Comparison of ENCODE assay signal across 18 cellular contexts in genomic region chr11:72330131-72330727, GRCh38.
DNase-seq lines count a peak whose midpoint lies in the region; ATAC-seq and TF ChIP-seq lines count a peak whose summit lies in the region.
"Had no signal": no experiment of that assay in that cellular context is flagged by ENCODE, and none has a peak within 500 bp of the region (broad histone marks: within the 10 kb centered on the region; RNA-seq: fewer than 3 reads in every experiment).

No MANE protein-coding gene starts in this region.

- peak overlapping the region; percentile 37; the same call in 1 of the 2 replicates for H3K27ac ChIP-seq in VCaP
- peak overlapping the region in 2 of 3 donors; percentile 29 to 79 for H3K27ac ChIP-seq in thyroid gland
- no peak overlapping the region for H3K27ac ChIP-seq in PC-3 (ENCODE audit: low read length)
- H3K27ac ChIP-seq: A549; BLaER1 treated with 17β-estradiol and CSF1 and Interleukin-3, amounts not matched to agents 10 nM and 100 nM; GM23248; Peyer's patch had no signal

- H3K4me3 ChIP-seq in thyroid gland (replicated peaks in 1 of 3) = no peak overlapping the region
- H3K4me3 ChIP-seq in PC-3 (ENCODE audit: low read length) = no peak overlapping the region
- H3K4me3 ChIP-seq: A549; BLaER1 treated with 17β-estradiol and CSF1 and Interleukin-3, amounts not matched to agents 10 nM and 100 nM; GM23248; K562; Peyer's patch had no signal

- no peaks in the 10 kb centered on the region for H3K9me2 ChIP-seq in PC-3 (replicated peaks; ENCODE audit: low read length)

- H3K4me1 ChIP-seq in thyroid gland (peaks cover 10 to 34% of the 10 kb centered on the region in 2 donors), PC-3 (ENCODE audit: insufficient read depth, low read length) (no peaks in the 10 kb centered on the region)
- H3K4me1 ChIP-seq: Peyer's patch had no signal

- H3K4me3 Mint-ChIP-seq in activated naive CD8-positive, alpha-beta T cell treated with anti-CD3 and anti-CD28 coated beads, Interleukin-2, amount 10 ng/mL, durations not matched to agents 7 days and 5 days = no peak overlapping the region
- H3K4me3 Mint-ChIP-seq in activated naive CD8-positive, alpha-beta T cell treated with anti-CD3 and anti-CD28 coated beads, Interleukin-2, amount 50 U/mL, for 24 hours = no peak overlapping the region
- H3K4me3 Mint-ChIP-seq in nephron = no peak overlapping the region

- TF ChIP-seq POLR2A in thyroid gland (IDR thresholded peaks at IDR 0.05) = no peak

- no peak overlapping the region for H2AFZ ChIP-seq in PC-3 (ENCODE audit: low read length)
- H2AFZ ChIP-seq: GM23248 had no signal

- no peak for DNase-seq in activated naive CD8-positive, alpha-beta T cell treated with anti-CD3 and anti-CD28 coated beads, Interleukin-2, amount 10 ng/mL, durations not matched to agents 7 days and 5 days
- no peak for DNase-seq in activated naive CD8-positive, alpha-beta T cell treated with anti-CD3 and anti-CD28 coated beads, Interleukin-2, amount 50 U/mL, for 24 hours
- DNase-seq in thyroid gland (no peak), posterior cingulate gyrus (no peak), PC-3 (no peak)
- DNase-seq in stimulated activated CD4-positive, alpha-beta T cell treated with anti-CD3 and anti-CD28 coated beads, Interleukin-15, amount 100 ng/mL, for 24 hours = no peak
- DNase-seq: GDM1, GM23248, NCI-H1436 treated with DMSO at 0.1 percent for 48 hours, NCI-H2081, NCI-H510A, Peyer's patch, SHP77 treated with DMSO at 0.1 percent for 48 hours had no signal

- intact Hi-C loops in thyroid gland (cut with DNase I) (no loop called here), posterior cingulate gyrus (cut with DNase I) (no loop called here), PC-3 (cut with micrococcal nuclease) (no loop called here)

- H4K20me1 ChIP-seq in PC-3 (ENCODE audit: low read length) = no peaks in the 10 kb centered on the region

- H3K27ac Mint-ChIP-seq in activated naive CD8-positive, alpha-beta T cell treated with anti-CD3 and anti-CD28 coated beads, Interleukin-2, amount 10 ng/mL, durations not matched to agents 7 days and 5 days = peak overlapping the region; percentile 69
- H3K27ac Mint-ChIP-seq in activated naive CD8-positive, alpha-beta T cell treated with anti-CD3 and anti-CD28 coated beads, Interleukin-2, amount 50 U/mL, for 24 hours = no peak overlapping the region
- H3K27ac Mint-ChIP-seq in nephron = peak overlapping the region; percentile 61 to 92 (median 78)

- WGBS in thyroid gland, 2 donors = 93 to 95% methylated on average over 2 of the region's 2 CpGs

- no peaks in the 10 kb centered on the region for H3K9me3 ChIP-seq in thyroid gland
- no peaks in the 10 kb centered on the region for H3K9me3 ChIP-seq in PC-3 (ENCODE audit: low read length)
- H3K9me3 ChIP-seq: A549; BLaER1 treated with 17β-estradiol and CSF1 and Interleukin-3, amounts not matched to agents 10 nM and 100 nM; Peyer's patch had no signal

- no peaks in the 10 kb centered on the region for H3F3A ChIP-seq in PC-3 (ENCODE audit: low read length, unreplicated experiment)

- H3K36me3 Mint-ChIP-seq in activated naive CD8-positive, alpha-beta T cell treated with anti-CD3 and anti-CD28 coated beads, Interleukin-2, amount 10 ng/mL, durations not matched to agents 7 days and 5 days = peaks cover 2% of the 10 kb centered on the region
- H3K36me3 Mint-ChIP-seq in activated naive CD8-positive, alpha-beta T cell treated with anti-CD3 and anti-CD28 coated beads, Interleukin-2, amount 50 U/mL, for 24 hours (ENCODE audit: low read depth) = peaks cover 6% of the 10 kb centered on the region
- no peaks in the 10 kb centered on the region for H3K36me3 Mint-ChIP-seq in nephron (ENCODE audit: low read depth)

- no peaks in the 10 kb centered on the region for H3K9me3 Mint-ChIP-seq in activated naive CD8-positive, alpha-beta T cell treated with anti-CD3 and anti-CD28 coated beads, Interleukin-2, amount 10 ng/mL, durations not matched to agents 7 days and 5 days
- H3K9me3 Mint-ChIP-seq in activated naive CD8-positive, alpha-beta T cell treated with anti-CD3 and anti-CD28 coated beads, Interleukin-2, amount 50 U/mL, for 24 hours = no peaks in the 10 kb centered on the region
- H3K9me3 Mint-ChIP-seq in nephron = no peaks in the 10 kb centered on the region

- H3K4me1 Mint-ChIP-seq in activated naive CD8-positive, alpha-beta T cell treated with anti-CD3 and anti-CD28 coated beads, Interleukin-2, amount 10 ng/mL, durations not matched to agents 7 days and 5 days = peaks cover 54% of the 10 kb centered on the region
- peaks cover 31% of the 10 kb centered on the region for H3K4me1 Mint-ChIP-seq in activated naive CD8-positive, alpha-beta T cell treated with anti-CD3 and anti-CD28 coated beads, Interleukin-2, amount 50 U/mL, for 24 hours
- H3K4me1 Mint-ChIP-seq in nephron = peaks cover 51% of the 10 kb centered on the region

- BruUV-seq in PC-3 (replicated peaks; lab: Mats Ljungman, UMichigan) = no TSS peak

- H3K9ac ChIP-seq in PC-3 (ENCODE audit: low read length) = no peak overlapping the region
- H3K9ac ChIP-seq: BLaER1 treated with 17β-estradiol and CSF1 and Interleukin-3, amounts not matched to agents 10 nM and 100 nM; GM23248 had no signal

- H3K36me3 ChIP-seq in thyroid gland (no peaks in the 10 kb centered on the region), PC-3 (ENCODE audit: low read depth, low read length) (peaks cover 8% of the 10 kb centered on the region; the same call in 1 of the 2 replicates)
- H3K36me3 ChIP-seq: Peyer's patch had no signal

- no peaks in the 10 kb centered on the region for H3K27me3 Mint-ChIP-seq in activated naive CD8-positive, alpha-beta T cell treated with anti-CD3 and anti-CD28 coated beads, Interleukin-2, amount 10 ng/mL, durations not matched to agents 7 days and 5 days
- H3K27me3 Mint-ChIP-seq in activated naive CD8-positive, alpha-beta T cell treated with anti-CD3 and anti-CD28 coated beads, Interleukin-2, amount 50 U/mL, for 24 hours = no peaks in the 10 kb centered on the region
- no peaks in the 10 kb centered on the region for H3K27me3 Mint-ChIP-seq in nephron (ENCODE audit: low read depth)

- CTCF ChIA-PET in PC-3 (lab: Charles Lee) = no interaction called here

- H3K27me3 ChIP-seq in thyroid gland = no peaks in the 10 kb centered on the region
- H3K27me3 ChIP-seq in PC-3 (ENCODE audit: low read length) = no peaks in the 10 kb centered on the region
- H3K27me3 ChIP-seq: BLaER1 treated with 17β-estradiol and CSF1 and Interleukin-3, amounts not matched to agents 10 nM and 100 nM; Peyer's patch had no signal

- POLR2A ChIA-PET in activated naive CD8-positive, alpha-beta T cell treated with anti-CD3 and anti-CD28 coated beads, Interleukin-2, amount 10 ng/mL, durations not matched to agents 7 days and 5 days (lab: Charles Lee) = interaction anchor here (0.8 kb wide), 1 partner anchor 101 kb away, joined by 4 read pairs; no protein-coding TSS in a partner anchor
- POLR2A ChIA-PET in PC-3 (lab: Charles Lee; ENCODE audit: unreplicated experiment) = no interaction called here

- H3K79me2 ChIP-seq in PC-3 (ENCODE audit: low read length) = no peaks in the 10 kb centered on the region

- no peak for TF ChIP-seq CTCF in VCaP (conservative IDR thresholded peaks at IDR 0.05)
- TF ChIP-seq CTCF in nephron (IDR thresholded peaks at IDR 0.05; ENCODE audit: unreplicated experiment in 3 of 3) = no peak
- TF ChIP-seq CTCF in thyroid gland (IDR thresholded peaks at IDR 0.05) = no peak
- TF ChIP-seq CTCF in PC-3 (conservative IDR thresholded peaks at IDR 0.05; ENCODE audit: low read depth, low read length) = no peak

- no peak overlapping the region for H3K4me2 ChIP-seq in PC-3 (ENCODE audit: low read length)
- H3K4me2 ChIP-seq: A549 had no signal

- no peak for ATAC-seq in activated naive CD8-positive, alpha-beta T cell treated with anti-CD3 and anti-CD28 coated beads, Interleukin-2, amount 10 ng/mL, durations not matched to agents 7 days and 5 days (ENCODE audit: low read depth)
- ATAC-seq in activated naive CD8-positive, alpha-beta T cell treated with anti-CD3 and anti-CD28 coated beads, Interleukin-2, amount 50 U/mL, for 24 hours = no peak
- no peak for ATAC-seq in PC-3
- ATAC-seq: A549, K562 had no signal
